Comparison of ENCODE assay signal across 10 cellular contexts in the genomic region with DNA sequence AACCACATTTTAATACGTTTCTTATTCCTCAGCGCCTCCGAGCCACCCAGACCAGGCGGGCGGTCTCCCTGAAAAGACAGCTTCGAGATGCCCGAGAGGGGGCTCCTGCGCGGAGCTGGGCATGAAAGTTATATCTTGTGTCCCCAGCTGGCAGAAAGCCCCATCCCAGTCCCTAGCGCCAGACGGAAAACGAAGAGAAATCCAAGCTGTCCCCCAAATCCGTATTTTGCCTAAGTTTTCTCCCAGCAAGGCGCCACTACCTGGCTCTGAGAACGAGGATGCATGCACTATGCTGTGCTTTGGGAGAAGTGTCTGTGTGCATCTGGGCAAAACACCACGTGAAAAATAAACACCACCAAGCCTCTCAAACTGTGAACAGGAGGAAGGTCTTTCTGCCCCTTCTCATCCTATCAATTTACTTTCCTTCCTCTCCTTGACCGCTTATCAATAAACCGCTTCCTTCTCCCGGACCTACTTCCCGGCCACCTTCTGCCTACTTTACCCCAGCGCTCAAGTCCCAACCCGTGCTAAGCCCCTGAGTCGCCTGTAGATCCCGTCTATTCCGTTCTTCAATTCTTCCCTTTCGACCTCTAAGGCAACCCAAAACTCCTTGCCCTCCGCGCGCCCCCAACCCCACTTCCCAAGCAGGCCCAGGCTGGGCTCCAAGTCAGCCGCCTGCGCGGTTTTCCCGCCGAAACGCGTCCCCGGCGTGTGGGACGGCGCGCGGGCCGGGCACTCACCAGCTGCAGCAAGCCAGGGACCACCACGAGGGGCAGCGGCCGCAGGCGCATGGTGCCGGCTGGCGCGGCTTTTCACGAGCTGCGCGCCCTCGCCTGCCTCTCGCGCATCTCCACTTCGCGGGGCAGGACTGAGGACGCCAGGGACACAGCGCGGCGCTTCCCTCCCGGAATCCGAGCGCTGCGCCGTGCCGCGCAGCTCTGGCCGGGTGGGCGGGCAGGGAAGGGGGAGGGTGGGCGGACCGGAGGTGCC. TPM values are rescaled to one million over a fixed set of nuclear protein-coding genes. Genes with fewer than 3 reads are reported as not detected.
A peak's percentile ranks its signal among the peaks of the same experiment; 100 is the strongest.
DNase-seq lines count a peak whose midpoint lies in the region; ATAC-seq and TF ChIP-seq lines count a peak whose summit lies in the region.
"Had no signal": no experiment of that assay in that cellular context is flagged by ENCODE, and none has a peak within 500 bp of the region (broad histone marks: within the 10 kb centered on the region; RNA-seq: fewer than 3 reads in every experiment).

Gene NXPH2, minus strand, starts transcription at position 940 of the 990 bp plus-strand sequence. Its CDS starts 149 bp downstream, at position 791.

- peak within 1 kb of the TSS in 1 of 2 experiments; percentile 38; a peak in 3 of 4 replicates for H3K4me3 ChIP-seq in SK-N-SH (ENCODE audit: low read depth in 2 of 2, low read length in 1 of 2)
- H3K4me3 ChIP-seq in right cardiac atrium (ENCODE audit: low read length) = peak within 1 kb of the TSS; percentile 61

- POLR2A ChIA-PET in SK-N-SH (lab: Yijun Ruan, JAX) = no interaction called here

- no peak within 1 kb of the TSS for H3K27ac ChIP-seq in SK-N-SH (ENCODE audit: low read depth in 2 of 2, low read length in 1 of 2)
- H3K27ac ChIP-seq in right cardiac atrium (ENCODE audit: low read length) = no peak within 1 kb of the TSS

- intact Hi-C loops in right cardiac atrium (cut with DNase I) = loop anchor here in 1 of 4 donors (10.0 kb wide), 1 partner anchor 865 kb away; no protein-coding TSS in a partner anchor

- no peaks in the 10 kb centered on the region for H4K20me1 ChIP-seq in SK-N-SH (ENCODE audit: insufficient read depth)

- no peak within 1 kb of the TSS for H3K9ac ChIP-seq in SK-N-SH

- no peak for TF ChIP-seq RAD21 in SK-N-SH (IDR thresholded peaks at IDR 0.05; ENCODE audit: low read length)

- CTCF ChIA-PET in SK-N-SH (lab: Yijun Ruan, JAX) = interaction anchor here (1.0 kb wide), 1 partner anchor 914 kb away, joined by 3 read pairs; no protein-coding TSS in a partner anchor

- 14% methylated on average over 48 of the region's 73 CpGs for WGBS in SK-N-SH (ENCODE audit: low lambda C conversion rate)
- under 1% methylated on average over 73 of the region's 73 CpGs for WGBS in right cardiac atrium

- no peaks in the 10 kb centered on the region for H3K36me3 ChIP-seq in SK-N-SH (replicated peaks in 1 of 2; ENCODE audit: control insufficient read depth in 1 of 2, insufficient read depth in 2 of 2, low read length in 1 of 2)

- no peaks in the 10 kb centered on the region for H3K9me2 ChIP-seq in SK-N-SH

- TF ChIP-seq CTCF in SK-N-SH (IDR thresholded peaks at IDR 0.05) = no peak

- H3F3A ChIP-seq in SK-N-SH (replicated peaks; ENCODE audit: insufficient read depth) = no peaks in the 10 kb centered on the region

- H2AFZ ChIP-seq in SK-N-SH (ENCODE audit: low read depth) = no peak within 1 kb of the TSS

- peaks cover 15% of the 10 kb centered on the region; the same call in 1 of the 2 replicates for H3K27me3 ChIP-seq in SK-N-SH (ENCODE audit: insufficient read depth)
- H3K27me3 ChIP-seq in right cardiac atrium (ENCODE audit: control insufficient read depth, insufficient read depth) = no peaks in the 10 kb centered on the region

- H3K9me3 ChIP-seq in SK-N-SH = no peaks in the 10 kb centered on the region
- no peaks in the 10 kb centered on the region for H3K9me3 ChIP-seq in right cardiac atrium (ENCODE audit: control insufficient read depth, low read length)

- peak; percentile 26 to 39 for ATAC-seq in right cardiac atrium
- no peak for ATAC-seq in GM21786 (IDR thresholded peaks at IDR 0.05; ENCODE audit: unreplicated experiment)
- no peak for ATAC-seq in GM18868 (IDR thresholded peaks at IDR 0.05; ENCODE audit: unreplicated experiment)
- ATAC-seq in HG03460 (IDR thresholded peaks at IDR 0.05; ENCODE audit: unreplicated experiment) = no peak

- DNase-seq in GM03348 (ENCODE audit: low spot score) (peak; percentile 14), SK-N-SH (peak; percentile 64), right cardiac atrium (peak in 2 of 3 donors; percentile 37 to 46), retina (peak; percentile 89), NCI-H2196 treated with DMSO at 0.1 percent for 48 hours (lab: John Stamatoyannopoulos, UW; ENCODE audit: unreplicated experiment) (no peak)
- DNase-seq: NCI-H2171 treated with DMSO at 0.1 percent for 48 hours; stimulated activated CD4-positive, alpha-beta T cell treated with anti-CD3 and anti-CD28 coated beads, Interleukin-4, amount 100 ng/mL, for 1 hour had no signal

- peaks cover 0 to 8% of the 10 kb centered on the region in 2 experiments; a peak in 1 of 4 replicates for H3K4me1 ChIP-seq in SK-N-SH (ENCODE audit: control insufficient read depth in 1 of 2, insufficient read depth in 2 of 2, low read depth in 1 of 2, low read length in 1 of 2)
- no peaks in the 10 kb centered on the region for H3K4me1 ChIP-seq in right cardiac atrium (ENCODE audit: control insufficient read depth, insufficient read depth, low read length)

- TF ChIP-seq EP300 in SK-N-SH (IDR thresholded peaks at IDR 0.05; ENCODE audit: borderline replicate concordance in 1 of 2, low read depth in 1 of 2, low read length in 1 of 2) = no peak

- H3K79me2 ChIP-seq in SK-N-SH (ENCODE audit: insufficient read depth) = no peaks in the 10 kb centered on the region

- H3K4me2 ChIP-seq in SK-N-SH = peak within 1 kb of the TSS; percentile 47

TF ChIP-seq in SK-N-SH, 30 proteins besides CTCF, POLR2A, EP300 and RAD21:
- TF ChIP-seq TEAD4 (IDR thresholded peaks at IDR 0.05; ENCODE audit: borderline replicate concordance, insufficient read depth) = no peak
- no peak for TF ChIP-seq TAF1 (IDR thresholded peaks at IDR 0.05; ENCODE audit: borderline replicate concordance, low read depth, low read length)
- TF ChIP-seq RFX5 (IDR thresholded peaks at IDR 0.05; ENCODE audit: low read length) = no peak
- no peak for TF ChIP-seq YY1 (IDR thresholded peaks at IDR 0.05; ENCODE audit: low read depth)
- no peak for TF ChIP-seq USF1 (IDR thresholded peaks at IDR 0.05; ENCODE audit: borderline replicate concordance, low read depth)
- no peak for TF ChIP-seq POLR2AphosphoS5 (IDR thresholded peaks at IDR 0.05; ENCODE audit: low read depth, low read length)
- TF ChIP-seq JUND (IDR thresholded peaks at IDR 0.05) = no peak
- no peak for TF ChIP-seq FOSL2 (IDR thresholded peaks at IDR 0.05; ENCODE audit: borderline replicate concordance, low read depth)
- no peak for TF ChIP-seq MEF2A (IDR thresholded peaks at IDR 0.05; ENCODE audit: borderline replicate concordance, low read depth)
- no peak for TF ChIP-seq GATA2 (CRISPR knock-in tag; IDR thresholded peaks at IDR 0.05)
- TF ChIP-seq ZBTB33 (IDR thresholded peaks at IDR 0.05; ENCODE audit: borderline replicate concordance, low read depth) = no peak
- no peak for TF ChIP-seq RCOR1 (IDR thresholded peaks at IDR 0.05; ENCODE audit: low read length)
- no peak for TF ChIP-seq SMC3 (IDR thresholded peaks at IDR 0.05; ENCODE audit: low read depth, low read length)

RNA-seq across cellular contexts. Expression of gene NXPH2, which starts in this region (rescaled TPM):
- polyA plus RNA-seq in SK-N-SH (2012; rRNA removed) = not detected in 2 replicates
- polyA plus RNA-seq in SK-N-SH (2012; cell fraction: cytosol; rRNA removed) = 0.05 and 0.09 TPM in 2 replicates
- polyA plus RNA-seq in SK-N-SH (2012; cell fraction: nucleus; rRNA removed) = not detected in 2 replicates
- total RNA-seq in right cardiac atrium = not detected
- not detected for polyA plus RNA-seq in right cardiac atrium

Comparison
In these comparisons a context has a peak if more than half of its experiments do, and no peak if none do; other contexts are left out.
1. Peak in DNase-seq and H3K4me2 ChIP-seq in SK-N-SH; RNA of the gene not detected or under 1 TPM.
2. Peak in DNase-seq, ATAC-seq and H3K4me3 ChIP-seq in right cardiac atrium; RNA of the gene not detected or under 1 TPM.